Comparison of ENCODE assay signal across 8 cellular contexts in genomic region chr14:24241829-24242443, GRCh38. TPM values are rescaled to one million over a fixed set of nuclear protein-coding genes. Genes with fewer than 3 reads are reported as not detected.
DNase-seq lines count a peak whose midpoint lies in the region; ATAC-seq, FAIRE-seq and TF ChIP-seq lines count a peak whose summit lies in the region.

No MANE protein-coding gene starts in this region.

- peak overlapping the region; percentile 75 for H3K23ac ChIP-seq in mesendoderm (ENCODE audit: low read length)

- ATAC-seq in HG03378 (IDR thresholded peaks at IDR 0.05; ENCODE audit: unreplicated experiment) = peak; percentile 58
- peak; percentile 78 for ATAC-seq in effector memory CD8-positive, alpha-beta T cell (replicated peaks)

- FAIRE-seq in GM19239 (lab: Jason Lieb, UNC) = peak; percentile 95

- no peak overlapping the region for H2BK120ac ChIP-seq in mesendoderm (ENCODE audit: low read depth, low read length)

- H3K56ac ChIP-seq in mesendoderm (ENCODE audit: low read length) = peak overlapping the region; percentile 96

- no peak overlapping the region for H2BK5ac ChIP-seq in mesendoderm (ENCODE audit: low read length)

- H3K4me2 ChIP-seq in mesendoderm (ENCODE audit: low read length) = peak overlapping the region; percentile 73

- H3K36me3 Mint-ChIP-seq in activated CD4-positive, alpha-beta memory T cell treated with anti-CD3 and anti-CD28 coated beads for 36 hours = peaks cover 38% of the 10 kb centered on the region
- peaks cover 58% of the 10 kb centered on the region for H3K36me3 Mint-ChIP-seq in effector memory CD8-positive, alpha-beta T cell (ENCODE audit: insufficient read depth)

- H3K27ac ChIP-seq in C4-2B = peak overlapping the region; percentile 79
- peak overlapping the region; percentile 82 for H3K27ac ChIP-seq in mesendoderm (ENCODE audit: low read depth, low read length)

- peaks cover 5% of the 10 kb centered on the region for H3K4me1 ChIP-seq in mesendoderm (ENCODE audit: control insufficient read depth, low read depth, low read length)

- WGBS in mesendoderm (ENCODE audit: extremely low coverage, insufficient coverage, low lambda C conversion rate) = no CpG with 5 or more reads among the region's 39 CpGs

- H3K27me3 ChIP-seq in mesendoderm (ENCODE audit: insufficient read depth, low read length, poor library complexity) = no peaks in the 10 kb centered on the region

- no peak overlapping the region for H2AK5ac ChIP-seq in mesendoderm (ENCODE audit: low read length)

- peak overlapping the region; percentile 69 for H3K18ac ChIP-seq in mesendoderm (ENCODE audit: low read length)

- no peak overlapping the region for H4K8ac ChIP-seq in mesendoderm (ENCODE audit: low read depth, low read length)

- no peak overlapping the region for H3K4ac ChIP-seq in mesendoderm (ENCODE audit: low read depth, low read length)

- peaks cover 59% of the 10 kb centered on the region for H3K4me1 Mint-ChIP-seq in activated CD4-positive, alpha-beta memory T cell treated with anti-CD3 and anti-CD28 coated beads for 36 hours (ENCODE audit: low read depth)
- H3K4me1 Mint-ChIP-seq in effector memory CD8-positive, alpha-beta T cell (ENCODE audit: low read depth in 2 of 2) = peaks cover 55 to 56% of the 10 kb centered on the region in 2 donors

- no peaks in the 10 kb centered on the region for H3K9me3 Mint-ChIP-seq in activated CD4-positive, alpha-beta memory T cell treated with anti-CD3 and anti-CD28 coated beads for 36 hours
- no peaks in the 10 kb centered on the region for H3K9me3 Mint-ChIP-seq in effector memory CD8-positive, alpha-beta T cell

- peak overlapping the region; percentile 66 for H3K4me3 ChIP-seq in mesendoderm (ENCODE audit: low read length)

- intact Hi-C loops in activated CD4-positive, alpha-beta memory T cell treated with anti-CD3 and anti-CD28 coated beads for 36 hours (cut with micrococcal nuclease) = loop anchor here (1.0 to 2.0 kb wide), 10 partner anchors 10 to 200 kb away; partner anchors contain the start of genes CHMP4A, DCAF11, GMPR2 and IPO4

- H3K27me3 Mint-ChIP-seq in activated CD4-positive, alpha-beta memory T cell treated with anti-CD3 and anti-CD28 coated beads for 36 hours = no peaks in the 10 kb centered on the region
- H3K27me3 Mint-ChIP-seq in effector memory CD8-positive, alpha-beta T cell = no peaks in the 10 kb centered on the region

- POLR2A ChIA-PET in activated CD4-positive, alpha-beta memory T cell treated with anti-CD3 and anti-CD28 coated beads for 36 hours (lab: Charles Lee) = interaction anchor here (0.7 to 3.0 kb wide), 26 partner anchors 9 to 921 kb away, joined by 3 to 53 read pairs (median 5); partner anchors contain the start of genes CHMP4A, CIDEB, DCAF11 and DHRS1

- H4K5ac ChIP-seq in mesendoderm (ENCODE audit: low read length) = no peak overlapping the region

- H3K4me3 Mint-ChIP-seq in activated CD4-positive, alpha-beta memory T cell treated with anti-CD3 and anti-CD28 coated beads for 36 hours = peak overlapping the region; percentile 84
- H3K4me3 Mint-ChIP-seq in effector memory CD8-positive, alpha-beta T cell = peak overlapping the region; percentile 96

- no peaks in the 10 kb centered on the region for H3K79me2 ChIP-seq in mesendoderm (ENCODE audit: control insufficient read depth, insufficient read depth, low read length)

- H3K27ac Mint-ChIP-seq in activated CD4-positive, alpha-beta memory T cell treated with anti-CD3 and anti-CD28 coated beads for 36 hours = peak overlapping the region; percentile 96
- peak overlapping the region; percentile 96 to 97 for H3K27ac Mint-ChIP-seq in effector memory CD8-positive, alpha-beta T cell

- CTCF ChIA-PET in activated CD4-positive, alpha-beta memory T cell treated with anti-CD3 and anti-CD28 coated beads for 36 hours (lab: Charles Lee) = interaction anchor here (0.5 to 9.2 kb wide), 36 partner anchors 9 to 921 kb away, joined by 3 to 224 read pairs (median 7); partner anchors contain the start of genes CHMP4A, CIDEB, DCAF11 and DHRS1

- peak overlapping the region; percentile 79 for H3K9ac ChIP-seq in mesendoderm (ENCODE audit: low read length)

- H3K36me3 ChIP-seq in mesendoderm (ENCODE audit: control insufficient read depth, insufficient read depth, low read length) = peaks cover 2% of the 10 kb centered on the region

- TF ChIP-seq CTCF in C4-2B (conservative IDR thresholded peaks at IDR 0.05) = no peak

- peaks cover 4% of the 10 kb centered on the region for H3K79me1 ChIP-seq in mesendoderm (ENCODE audit: low read length)

- no peak overlapping the region for H2BK15ac ChIP-seq in mesendoderm (replicated peaks; ENCODE audit: low read depth)

- DNase-seq in GM19239 (ENCODE audit: insufficient read length, low spot score) (peak; percentile 88), NCI-H748 (lab: John Stamatoyannopoulos, UW; ENCODE audit: unreplicated experiment) (peak; percentile 94), mesendoderm (peak; percentile 96)
- DNase-seq in activated CD4-positive, alpha-beta memory T cell treated with anti-CD3 and anti-CD28 coated beads for 36 hours = peak; percentile 94
- peak; percentile 93 for DNase-seq in effector memory CD8-positive, alpha-beta T cell
- DNase-seq in stimulated activated CD8-positive, alpha-beta memory T cell treated with anti-CD3 and anti-CD28 coated beads, Interleukin-15, amount 100 ng/mL, for 4 hours (ENCODE audit: low read depth in 2 of 2) = peak; percentile 84 to 86

RNA-seq across cellular contexts. Expression of gene TINF2, which starts 0.5 kb away (rescaled TPM):
- total RNA-seq in activated CD4-positive, alpha-beta memory T cell treated with anti-CD3 and anti-CD28 coated beads for 36 hours = 100 to 1,000 TPM in 1 of 2 experiments, 10 to 100 TPM in 1; 94.9 to 101 TPM
- 34.7 TPM for polyA plus RNA-seq in mesendoderm (2013, experiment 1 of 2)
- 36.3 TPM for polyA plus RNA-seq in mesendoderm (2013, experiment 2 of 2)

RNA-seq across cellular contexts. Expression of gene GMPR2, which starts 9.2 kb away (rescaled TPM):
- 10 to 100 TPM; 56.9 to 64.6 TPM for total RNA-seq in activated CD4-positive, alpha-beta memory T cell treated with anti-CD3 and anti-CD28 coated beads for 36 hours
- 61.7 TPM for polyA plus RNA-seq in mesendoderm (2013, experiment 1 of 2)
- polyA plus RNA-seq in mesendoderm (2013, experiment 2 of 2) = 58.8 TPM

RNA-seq across cellular contexts. Expression of gene NEDD8, which starts 9.8 kb away (rescaled TPM):
- total RNA-seq in activated CD4-positive, alpha-beta memory T cell treated with anti-CD3 and anti-CD28 coated beads for 36 hours = 100 to 1,000 TPM; 202 to 213 TPM
- 326 TPM for polyA plus RNA-seq in mesendoderm (2013, experiment 1 of 2)
- 329 TPM for polyA plus RNA-seq in mesendoderm (2013, experiment 2 of 2)

RNA-seq across cellular contexts. Expression of gene TGM1, which starts 21.0 kb away (rescaled TPM):
- total RNA-seq in activated CD4-positive, alpha-beta memory T cell treated with anti-CD3 and anti-CD28 coated beads for 36 hours = 1 to 10 TPM; 3.7 to 4.5 TPM
- polyA plus RNA-seq in mesendoderm (2013, experiment 1 of 2) = 0.73 TPM
- 0.81 TPM for polyA plus RNA-seq in mesendoderm (2013, experiment 2 of 2)

RNA-seq across cellular contexts. Expression of gene MDP1, which starts 26.1 kb away (rescaled TPM):
- 10 to 100 TPM; 14.2 to 15.8 TPM for total RNA-seq in activated CD4-positive, alpha-beta memory T cell treated with anti-CD3 and anti-CD28 coated beads for 36 hours
- 31.6 TPM for polyA plus RNA-seq in mesendoderm (2013, experiment 1 of 2)
- polyA plus RNA-seq in mesendoderm (2013, experiment 2 of 2) = 33.1 TPM

Comparison
In these comparisons a context has a peak if more than half of its experiments do, and no peak if none do; other contexts are left out.
1. Peak in every context shown above with its lines: DNase-seq, ATAC-seq, H3K4me3 ChIP-seq and H3K27ac ChIP-seq.